8 cellular contexts compared by ENCODE assay signal in genomic region chr7:152025077-152025936, GRCh38. TPM values are rescaled to one million over a fixed set of nuclear protein-coding genes. Genes with fewer than 3 reads are reported as not detected.
DNase-seq lines count a peak whose midpoint lies in the region; ATAC-seq and TF ChIP-seq lines count a peak whose summit lies in the region.

Gene GALNT11, plus strand, starts transcription at chr7:152025674. Its CDS starts 68,554 bp downstream, at chr7:152094228.

- peak within 1 kb of the TSS; percentile 64 for H3K4me3 ChIP-seq in mesendoderm (ENCODE audit: low read length)

- peak within 1 kb of the TSS; percentile 80 to 94 for H3K4me3 Mint-ChIP-seq in CD14-positive monocyte
- H3K4me3 Mint-ChIP-seq in effector memory CD8-positive, alpha-beta T cell, result peak within 1 kb of the TSS; percentile 91 to 95

- WGBS in mesendoderm (ENCODE audit: extremely low coverage, insufficient coverage, low lambda C conversion rate), result no CpG with 5 or more reads among the region's 84 CpGs

- peak within 1 kb of the TSS; percentile 84 for H3K27ac ChIP-seq in mesendoderm (ENCODE audit: low read depth, low read length)

- intact Hi-C loops in CD14-positive monocyte (cut with micrococcal nuclease), result no loop called here

- H3K27me3 Mint-ChIP-seq in CD14-positive monocyte (ENCODE audit: low read depth in 3 of 3), result peaks cover 3 to 7% (median 4%) of the 10 kb centered on the region in 3 donors
- H3K27me3 Mint-ChIP-seq in effector memory CD8-positive, alpha-beta T cell, result no peaks in the 10 kb centered on the region

- DNase-seq in CD14-positive monocyte (ENCODE audit: low spot score) (peak; percentile 84), GM19240 (ENCODE audit: insufficient read length, low spot score) (peak; percentile 76), NCI-H82 treated with DMSO at 0.1 percent for 48 hours (lab: John Stamatoyannopoulos, UW; ENCODE audit: unreplicated experiment) (peak; percentile 37), mesendoderm (peak; percentile 90)
- peak; percentile 77 to 81 (median 78) for DNase-seq in activated CD8-positive, alpha-beta memory T cell treated with anti-CD3 and anti-CD28 coated beads for 48 hours (ENCODE audit: low read depth in 2 of 3, low spot score in 2 of 3)
- peak; percentile 88 to 91 (median 91) for DNase-seq in effector memory CD8-positive, alpha-beta T cell
- DNase-seq in stimulated activated CD8-positive, alpha-beta memory T cell treated with anti-CD3 and anti-CD28 coated beads, Interleukin-12 subunit alpha, Interleukin-12 subunit beta, amount 100 ng/mL, for 4 hours (ENCODE audit: low read depth), result peak; percentile 87

- peak; percentile 98 for ATAC-seq in HG03457 (IDR thresholded peaks at IDR 0.05; ENCODE audit: unreplicated experiment)
- ATAC-seq in effector memory CD8-positive, alpha-beta T cell (replicated peaks), result peak; percentile 88

- no peak within 1 kb of the TSS for H2BK15ac ChIP-seq in mesendoderm (replicated peaks; ENCODE audit: low read depth)

- peak within 1 kb of the TSS; percentile 92 to 97 (median 96) for H3K27ac Mint-ChIP-seq in CD14-positive monocyte
- peak within 1 kb of the TSS; percentile 97 to 98 for H3K27ac Mint-ChIP-seq in effector memory CD8-positive, alpha-beta T cell

- no peaks in the 10 kb centered on the region for H3K79me2 ChIP-seq in mesendoderm (ENCODE audit: control insufficient read depth, insufficient read depth, low read length)

- H3K27me3 ChIP-seq in mesendoderm (ENCODE audit: insufficient read depth, low read length, poor library complexity), result no peaks in the 10 kb centered on the region

- no peaks in the 10 kb centered on the region for H3K36me3 ChIP-seq in mesendoderm (ENCODE audit: control insufficient read depth, insufficient read depth, low read length)

- peaks cover 4% of the 10 kb centered on the region for H3K4me1 ChIP-seq in mesendoderm (ENCODE audit: control insufficient read depth, low read depth, low read length)

- TF ChIP-seq CTCF in CD14-positive monocyte (IDR thresholded peaks at IDR 0.05), result no peak

- H3K4me2 ChIP-seq in mesendoderm (ENCODE audit: low read length), result peak within 1 kb of the TSS; percentile 67

- peak within 1 kb of the TSS; percentile 64 for H2AK5ac ChIP-seq in mesendoderm (ENCODE audit: low read length)

- H3K36me3 Mint-ChIP-seq in CD14-positive monocyte, result peaks cover 18% of the 10 kb centered on the region in 2 donors
- H3K36me3 Mint-ChIP-seq in effector memory CD8-positive, alpha-beta T cell (ENCODE audit: insufficient read depth), result peaks cover 18% of the 10 kb centered on the region

- H3K18ac ChIP-seq in mesendoderm (ENCODE audit: low read length), result peak within 1 kb of the TSS; percentile 89

- H3K4ac ChIP-seq in mesendoderm (ENCODE audit: low read depth, low read length), result peak within 1 kb of the TSS; percentile 43

- peak within 1 kb of the TSS; percentile 45 for H3K23ac ChIP-seq in mesendoderm (ENCODE audit: low read length)

- H4K8ac ChIP-seq in mesendoderm (ENCODE audit: low read depth, low read length), result peak within 1 kb of the TSS; percentile 15

- H3K9me3 Mint-ChIP-seq in CD14-positive monocyte, result peaks cover 0 to 9% (median 7%) of the 10 kb centered on the region in 7 donors
- no peaks in the 10 kb centered on the region for H3K9me3 Mint-ChIP-seq in effector memory CD8-positive, alpha-beta T cell

- peak within 1 kb of the TSS; percentile 91 for H3K56ac ChIP-seq in mesendoderm (ENCODE audit: low read length)

- H2BK5ac ChIP-seq in mesendoderm (ENCODE audit: low read length), result no peak within 1 kb of the TSS

- H4K5ac ChIP-seq in mesendoderm (ENCODE audit: low read length), result no peak within 1 kb of the TSS

- peaks cover 20% of the 10 kb centered on the region for H3K4me1 Mint-ChIP-seq in CD14-positive monocyte
- peaks cover 29 to 34% of the 10 kb centered on the region in 2 donors for H3K4me1 Mint-ChIP-seq in effector memory CD8-positive, alpha-beta T cell (ENCODE audit: low read depth in 2 of 2)

- no peak within 1 kb of the TSS for H2BK120ac ChIP-seq in mesendoderm (ENCODE audit: low read depth, low read length)

- H3K9ac ChIP-seq in mesendoderm (ENCODE audit: low read length), result peak within 1 kb of the TSS; percentile 79

- no peaks in the 10 kb centered on the region for H3K79me1 ChIP-seq in mesendoderm (ENCODE audit: low read length)

RNA-seq across cellular contexts. Expression of gene GALNT11, which starts in this region (rescaled TPM):
- 10 to 100 TPM; 17.7 to 20.6 TPM for polyA plus RNA-seq in CD14-positive monocyte
- polyA plus RNA-seq in mesendoderm (2013, experiment 1 of 2), result 17.1 TPM
- 16.8 TPM for polyA plus RNA-seq in mesendoderm (2013, experiment 2 of 2)

Comparison
In these comparisons a context has a peak if more than half of its experiments do, and no peak if none do; other contexts are left out.
1. Peak in every context shown above with its lines: DNase-seq, ATAC-seq, H3K4me3 ChIP-seq and H3K27ac ChIP-seq.
2. DNase-seq: peak in every context shown above with its lines; median percentile 91 in effector memory CD8-positive, alpha-beta T cell; 90 in mesendoderm; 87 in stimulated activated CD8-positive, alpha-beta memory T cell treated with anti-CD3 and anti-CD28 coated beads, Interleukin-12 subunit alpha, Interleukin-12 subunit beta, amount 100 ng/mL, for 4 hours; 84 in CD14-positive monocyte; 78 in activated CD8-positive, alpha-beta memory T cell treated with anti-CD3 and anti-CD28 coated beads for 48 hours; 76 in GM19240; 37 in NCI-H82 treated with DMSO at 0.1 percent for 48 hours.